17 cellular contexts compared by ENCODE assay signal in genomic region chr22:46025973-46026906, GRCh38. TPM values are rescaled to one million over a fixed set of nuclear protein-coding genes. Genes with fewer than 3 reads are reported as not detected.
DNase-seq lines count a peak whose midpoint lies in the region; ATAC-seq, FAIRE-seq and TF ChIP-seq lines count a peak whose summit lies in the region.
"Had no signal": no experiment of that assay in that cellular context is flagged by ENCODE, and none has a peak within 500 bp of the region (broad histone marks: within the 10 kb centered on the region; RNA-seq: fewer than 3 reads in every experiment).

No MANE protein-coding gene starts in this region.

- CTCF ChIA-PET in WTC11 (lab: Charles Lee) = interaction anchor here (0.8 to 8.7 kb wide), 5 partner anchors 10 to 90 kb away, joined by 4 to 65 read pairs (median 13); no protein-coding TSS in a partner anchor

- DNase-seq in WTC11 (ENCODE audit: low spot score) = peak; percentile 9
- no peak for DNase-seq in heart right ventricle
- DNase-seq in pancreas = peak in 3 of 6 donors; percentile 30 to 58 (median 49)
- DNase-seq in NCI-H446 (lab: John Stamatoyannopoulos, UW) = no peak
- DNase-seq in NCI-H2107 treated with DMSO at 0.1 percent for 48 hours (lab: John Stamatoyannopoulos, UW; ENCODE audit: unreplicated experiment) = no peak
- DNase-seq in NCI-H2196 (lab: John Stamatoyannopoulos, UW; ENCODE audit: unreplicated experiment) = no peak
- no peak for DNase-seq in DMS53 (lab: John Stamatoyannopoulos, UW)
- DNase-seq: activated CD8-positive, alpha-beta memory T cell treated with anti-CD3 and anti-CD28 coated beads, Interleukin-2, amount 50 U/mL, for 4 hours; AML-193; GF-D8; Kasumi-1; NCI-H82; stimulated activated CD4-positive, alpha-beta T cell treated with anti-CD3 and anti-CD28 coated beads, Interleukin-4, amount 100 ng/mL, for 1 hour had no signal

- no peaks in the 10 kb centered on the region for H3K9me3 Mint-ChIP-seq in WTC11

- H3K4me3 ChIP-seq in heart right ventricle (peak overlapping the region in 5 of 10 donors; percentile 37 to 58 (median 53)), pancreas (no peak overlapping the region)

- peaks cover 47% of the 10 kb centered on the region for H3K27me3 Mint-ChIP-seq in WTC11 (ENCODE audit: low read depth)

- no peak for FAIRE-seq in pancreas (lab: Jason Lieb, UNC)
- FAIRE-seq: colon had no signal

- peaks cover 0 to 14% (median 0%) of the 10 kb centered on the region in 7 donors for H3K27me3 ChIP-seq in heart right ventricle
- no peaks in the 10 kb centered on the region for H3K27me3 ChIP-seq in pancreas

- peak overlapping the region; percentile 76 for H3K4me3 Mint-ChIP-seq in WTC11

- H3K9me3 ChIP-seq in heart right ventricle = no peaks in the 10 kb centered on the region
- no peaks in the 10 kb centered on the region for H3K9me3 ChIP-seq in pancreas

- 93 to 94% methylated on average over 17 of the region's 17 CpGs for WGBS in heart right ventricle, 2 donors
- WGBS in pancreas, 2 donors = 86 to 88% methylated on average over 17 of the region's 17 CpGs

- TF ChIP-seq CTCF in 22Rv1 (IDR thresholded peaks at IDR 0.05) (no peak), WTC11 (IDR thresholded peaks at IDR 0.05) (no peak), heart right ventricle (IDR thresholded peaks at IDR 0.05) (no peak), pancreas (IDR thresholded peaks at IDR 0.05) (no peak)

- peaks cover 6 to 47% (median 17%) of the 10 kb centered on the region in 9 donors for H3K4me1 ChIP-seq in heart right ventricle
- peaks cover 0 to 10% (median 8%) of the 10 kb centered on the region in 3 donors for H3K4me1 ChIP-seq in pancreas

- H3K36me3 ChIP-seq in heart right ventricle = no peaks in the 10 kb centered on the region
- no peaks in the 10 kb centered on the region for H3K36me3 ChIP-seq in pancreas

- POLR2A ChIA-PET in WTC11 (lab: Charles Lee) = interaction anchor here (1.9 kb wide), 1 partner anchor 10 kb away, joined by 6 read pairs; no protein-coding TSS in a partner anchor

- no peaks in the 10 kb centered on the region for H3K36me3 Mint-ChIP-seq in WTC11

- H3K27ac ChIP-seq in 22Rv1 (peak overlapping the region; percentile 54), heart right ventricle (peak overlapping the region in 8 of 10 donors; percentile 83 to 90 (median 86)), pancreas (peak overlapping the region; percentile 78 to 84 (median 80))

- peaks cover 19% of the 10 kb centered on the region for H3K4me1 Mint-ChIP-seq in WTC11

- H3K27ac Mint-ChIP-seq in WTC11 = no peak overlapping the region

- ATAC-seq in WTC11 (no peak), heart right ventricle (peak in 1 of 8 donors; percentile 2), pancreas (peak in 1 of 4 donors; percentile 3)

- intact Hi-C loops in heart right ventricle (cut with DNase I) = no loop called here
- intact Hi-C loops in pancreas (cut with DNase I) = no loop called here

TF ChIP-seq in WTC11, 78 proteins besides CTCF, POLR2A, EP300 and RAD21:
- TF ChIP-seq SMAD3 (CRISPR knock-in tag; IDR thresholded peaks at IDR 0.05; ENCODE audit: borderline replicate concordance) = no peak
- no peak for TF ChIP-seq PRRX2 (CRISPR knock-in tag; IDR thresholded peaks at IDR 0.05)
- TF ChIP-seq NR2C2 (CRISPR knock-in tag; IDR thresholded peaks at IDR 0.05) = no peak
- TF ChIP-seq CREB1 (CRISPR knock-in tag; IDR thresholded peaks at IDR 0.05) = no peak
- no peak for TF ChIP-seq ZNF121 (CRISPR knock-in tag; IDR thresholded peaks at IDR 0.05)
- no peak for TF ChIP-seq CDX4 (CRISPR knock-in tag; IDR thresholded peaks at IDR 0.05; ENCODE audit: borderline replicate concordance)
- no peak for TF ChIP-seq FOXK1 (CRISPR knock-in tag; IDR thresholded peaks at IDR 0.05)
- no peak for TF ChIP-seq ZNF671 (CRISPR knock-in tag; IDR thresholded peaks at IDR 0.05)
- TF ChIP-seq ZNF281 (CRISPR knock-in tag; IDR thresholded peaks at IDR 0.05) = no peak
- no peak for TF ChIP-seq MYBL2 (CRISPR knock-in tag; IDR thresholded peaks at IDR 0.05)
- TF ChIP-seq TEAD1 (CRISPR knock-in tag; IDR thresholded peaks at IDR 0.05) = no peak
- no peak for TF ChIP-seq TEAD4 (CRISPR knock-in tag; IDR thresholded peaks at IDR 0.05)
- TF ChIP-seq JUN (CRISPR knock-in tag; IDR thresholded peaks at IDR 0.05) = no peak

RNA-seq across cellular contexts. Expression of gene WNT7B, which starts 49.3 kb away (rescaled TPM):
- total RNA-seq in WTC11 (2021) = 0.18 to 0.33 TPM (median 0.23 TPM) in 3 replicates
- not detected for total RNA-seq in heart right ventricle
- polyA plus RNA-seq in heart right ventricle = not detected
- 1 to 10 TPM in 1 of 6 donors, under 1 TPM in 5; 0.16 to 1.3 (median 0.62) TPM for total RNA-seq in pancreas
- under 1 TPM; 0.66 to 0.95 TPM for polyA plus RNA-seq in pancreas
- total RNA-seq: mononuclear cell; T-helper 2 cell treated with Interferon-gamma antibody and Interleukin-4, amounts not matched to agents 100 ng/mL and 5 ng/mL, for 36 hours had no signal
